ENCODE assay signal across 18 cellular contexts in the genomic region with DNA sequence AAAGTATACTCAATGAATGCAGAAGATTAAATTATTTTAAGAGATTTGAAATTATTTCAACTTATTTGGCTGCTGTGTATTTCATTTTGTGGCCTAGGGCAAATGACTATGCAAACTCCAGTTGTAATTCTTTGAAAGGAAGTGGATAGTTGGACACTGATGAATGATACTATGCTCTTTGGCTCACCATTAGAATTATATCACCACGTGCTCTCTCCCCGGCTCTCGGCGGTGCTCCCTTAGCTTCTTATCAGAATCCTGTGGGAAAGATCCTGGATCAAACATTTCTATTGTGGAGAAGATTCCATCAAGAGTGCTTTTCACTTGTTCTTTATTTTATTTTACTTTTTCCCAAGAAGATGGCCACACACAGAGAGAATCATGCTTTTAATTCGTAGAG. TPM values are rescaled to one million over a fixed set of nuclear protein-coding genes. Genes with fewer than 3 reads are reported as not detected.
DNase-seq lines count a peak whose midpoint lies in the region; ATAC-seq, FAIRE-seq and TF ChIP-seq lines count a peak whose summit lies in the region.
"Had no signal": no experiment of that assay in that cellular context is flagged by ENCODE, and none has a peak within 500 bp of the region (broad histone marks: within the 10 kb centered on the region; RNA-seq: fewer than 3 reads in every experiment).

No MANE protein-coding gene starts in this region.

- H3K4me3 ChIP-seq in K562 = no peak overlapping the region
- H3K4me3 ChIP-seq: A549, GM23248, HAP-1 had no signal

- BruUV-seq in K562 (replicated peaks; lab: Mats Ljungman, UMichigan) = no TSS peak

- no peak overlapping the region for H3K9ac ChIP-seq in K562 (ENCODE audit: insufficient read depth in 1 of 2, low read depth in 2 of 2, low read length in 2 of 2)
- H3K9ac ChIP-seq: GM23248 had no signal

- CTCF ChIA-PET in K562 (lab: Yijun Ruan, JAX; ENCODE audit: low intra/inter-chr PET ratio) = no interaction called here

- POLR2A ChIA-PET in K562 (lab: Yijun Ruan, JAX) = no interaction called here

- H3K9me3 ChIP-seq in K562 (replicated peaks; ENCODE audit: control insufficient read depth, insufficient read depth, low read depth, low read length) = no peaks in the 10 kb centered on the region
- H3K9me3 ChIP-seq: A549, HAP-1 had no signal

- no peak for TF ChIP-seq EP300 in K562 (IDR thresholded peaks at IDR 0.05; ENCODE audit: low read length)

- no peak for TF ChIP-seq POLR2A in K562 (conservative IDR thresholded peaks at IDR 0.05)

- intact Hi-C loops in K562 (cut with micrococcal nuclease) = loop anchor here (2.0 to 5.0 kb wide), 2 partner anchors 57 to 98 kb away; no protein-coding TSS in a partner anchor

- no peaks in the 10 kb centered on the region; a peak in 3 of 5 replicates for H3K4me1 ChIP-seq in K562 (replicated peaks in 1 of 2; ENCODE audit: control insufficient read depth in 2 of 2, insufficient read depth in 2 of 2, low read length in 2 of 2)
- H3K4me1 ChIP-seq: HAP-1 had no signal

- H4K20me1 ChIP-seq in K562 (replicated peaks; ENCODE audit: control insufficient read depth, insufficient read depth, low read length) = no peaks in the 10 kb centered on the region

- no peaks in the 10 kb centered on the region for H3K79me2 ChIP-seq in K562 (ENCODE audit: control insufficient read depth, insufficient read depth, low read length)

- H3K9me1 ChIP-seq in K562 (ENCODE audit: control insufficient read depth, insufficient read depth, low read length) = no peaks in the 10 kb centered on the region

- TF ChIP-seq RAD21 in K562 (CRISPR knock-in tag; conservative IDR thresholded peaks at IDR 0.05 in 1 of 2, IDR thresholded peaks at IDR 0.05 in 1 of 2) = no peak

- peak; percentile 6 for FAIRE-seq in K562 (lab: Jason Lieb, UNC)
- FAIRE-seq: A549, GM12892, GM18507 had no signal

- no peak for TF ChIP-seq CTCF in K562 (IDR thresholded peaks at IDR 0.05 in 2 of 3, conservative IDR thresholded peaks at IDR 0.05 in 1 of 3; ENCODE audit: insufficient read depth in 2 of 3, low read depth in 1 of 3, low read length in 3 of 3)

- ATAC-seq in K562 (no peak), SK-N-SH treated with all-trans-retinoic acid at 6 μM for 48 hours (no peak)
- ATAC-seq: A549 had no signal

- no peak overlapping the region for H3K27ac ChIP-seq in K562 (ENCODE audit: extremely low read depth, low read depth, low read length)
- H3K27ac ChIP-seq: A549, C4-2B, GM23248 had no signal

- in situ Hi-C loops in K562 (cut with MboI) = no loop called here

- no peak overlapping the region for H2AFZ ChIP-seq in K562 (ENCODE audit: low read depth, low read length)
- H2AFZ ChIP-seq: GM23248 had no signal

- 13% methylated on average over 5 of the region's 5 CpGs for WGBS in K562 (ENCODE audit: insufficient coverage, low coverage, missing lambda C conversion rate)

- H3K36me3 ChIP-seq in K562 (ENCODE audit: control insufficient read depth, insufficient read depth, low read length) = no peaks in the 10 kb centered on the region
- H3K36me3 ChIP-seq: HAP-1 had no signal

- H3K27me3 ChIP-seq in K562 (ENCODE audit: control insufficient read depth in 2 of 2, insufficient read depth in 2 of 2, low read length in 2 of 2) = peaks cover 0 to 9% of the 10 kb centered on the region in 2 experiments; a peak in 4 of 5 replicates

- DNase-seq in A172 (ENCODE audit: low spot score) (peak; percentile 34), NCI-H226 (peak; percentile 80), K562 (ENCODE audit: extremely low read depth in 1 of 4, low spot score in 3 of 4) (no peak), lung microvascular endothelial cell (ENCODE audit: low read depth in 2 of 2) (peak; percentile 6 to 17), T-helper 1 cell (no peak)
- DNase-seq: AML-193; CD4-positive, alpha-beta T cell; DMS153; DMS79; GDM1; GM23248 had no signal

- H3K4me2 ChIP-seq in K562 (ENCODE audit: insufficient read depth, low read length) = no peak overlapping the region
- H3K4me2 ChIP-seq: A549 had no signal

TF ChIP-seq in K562, 482 proteins besides CTCF, POLR2A, EP300 and RAD21 (continues in another document):
- TF ChIP-seq ZFPM2 (CRISPR knock-in tag; IDR thresholded peaks at IDR 0.05) (no peak), L3MBTL2 (IDR thresholded peaks at IDR 0.05) (peak; percentile 70), HSF4 (CRISPR knock-in tag; IDR thresholded peaks at IDR 0.05; ENCODE audit: borderline replicate concordance) (no peak), STAT5A (IDR thresholded peaks at IDR 0.05; ENCODE audit: borderline replicate concordance, low read length) (no peak)

TF ChIP-seq in SK-N-SH treated with all-trans-retinoic acid at 6 μM for 48 hours, 23 proteins besides CTCF, POLR2A, EP300 and RAD21:
- TF ChIP-seq ZNF565 (CRISPR knock-in tag; conservative IDR thresholded peaks at IDR 0.05; ENCODE audit: low read depth) (no peak), POU6F1 (CRISPR knock-in tag; IDR thresholded peaks at IDR 0.05; ENCODE audit: borderline replicate concordance, low read depth) (no peak), ESRRG (CRISPR knock-in tag; IDR thresholded peaks at IDR 0.05) (no peak), ZFP3 (CRISPR knock-in tag; IDR thresholded peaks at IDR 0.05) (no peak), ZC3H10 (CRISPR knock-in tag; IDR thresholded peaks at IDR 0.05) (no peak), CSDC2 (CRISPR knock-in tag; IDR thresholded peaks at IDR 0.05) (no peak), PPARA (CRISPR knock-in tag; IDR thresholded peaks at IDR 0.05; ENCODE audit: borderline replicate concordance) (no peak)

RNA-seq across cellular contexts. Expression of gene ADCYAP1, which starts 55.2 kb away (rescaled TPM):
- not detected in 2 replicates for total RNA-seq in A172 (2014; rRNA removed; shearing (Covaris generic))
- not detected in 2 replicates for total RNA-seq in K562 (2011; cell fraction: chromatin; rRNA removed; ENCODE audit: low replicate concordance)
- total RNA-seq in K562 (2011; cell fraction: nucleolus; rRNA removed) = not detected in 2 replicates
- not detected in 2 replicates for total RNA-seq in K562 (2011; cell fraction: nucleoplasm; rRNA removed)
- total RNA-seq in K562 (2014; rRNA removed) (not detected in 2 replicates), K562 (2014; rRNA removed; fragmentation: Illumina TruSeq; extraction: Trizol) (not detected in 2 replicates), K562 (2015; rRNA removed; fragmentation: Illumina TruSeq; extraction: Trizol) (0.15 TPM in 1 of 2 replicates, not detected in the other), K562 (2021) (not detected in 2 replicates), lung microvascular endothelial cell (not detected in 2 replicates)
- polyA plus RNA-seq in K562 (2011; rRNA removed) (not detected in 2 replicates), K562 (2014; fragmentation: Illumina TruSeq; extraction: Trizol) (not detected in 2 replicates), K562 (2014; fragmentation: Nextera tagmentation; extraction: Ambion mirVana) (under 1 TPM in 1 of 2 experiments, not detected in 1; 0.03 TPM), K562 (2014; rRNA removed) (not detected in 2 replicates)
- polyA plus RNA-seq in K562 (2011; cell fraction: cytosol; rRNA removed) = not detected in 2 replicates
- not detected in 2 replicates for polyA plus RNA-seq in K562 (2011; cell fraction: nucleus; rRNA removed)
- 0.21 and 0.26 TPM in 2 replicates for polyA plus RNA-seq in K562 (2012)
- not detected in 2 replicates for polyA minus RNA-seq in K562 (2011; rRNA and poly(A)+ RNA removed)
- polyA minus RNA-seq in K562 (2011; cell fraction: cytosol; rRNA and poly(A)+ RNA removed) = not detected in 2 replicates
- polyA minus RNA-seq in K562 (2011; cell fraction: nucleus; rRNA and poly(A)+ RNA removed) = not detected in 2 replicates
- total RNA-seq: CD4-positive, alpha-beta T cell; GM23248; HT-29 had no signal
- polyA plus RNA-seq: A549, GM23248 had no signal

Comparison
In these comparisons a context has a peak if more than half of its experiments do, and no peak if none do; other contexts are left out.
1. DNase-seq: peak in A172 (single experiment), NCI-H226 (single experiment) and lung microvascular endothelial cell (2 of 2); none in K562 (0 of 4) and T-helper 1 cell (0 of 5).